In genomic region chr1:93635614-93636543, GRCh38 we compare ENCODE assay signal across 13 cellular contexts. TPM values are rescaled to one million over a fixed set of nuclear protein-coding genes. Genes with fewer than 3 reads are reported as not detected.
DNase-seq lines count a peak whose midpoint lies in the region; ATAC-seq, FAIRE-seq and TF ChIP-seq lines count a peak whose summit lies in the region.
"Had no signal": no experiment of that assay in that cellular context is flagged by ENCODE, and none has a peak within 500 bp of the region (broad histone marks: within the 10 kb centered on the region; RNA-seq: fewer than 3 reads in every experiment).

No MANE protein-coding gene starts in this region.

- no peak for FAIRE-seq in astrocyte (lab: Jason Lieb, UNC)

- ATAC-seq in GM23338 (peak; percentile 96), natural killer cell (no peak), HG03460 (IDR thresholded peaks at IDR 0.05; ENCODE audit: unreplicated experiment) (no peak)

- H3K9me3 ChIP-seq in astrocyte (ENCODE audit: insufficient read depth, low read depth, low read length) (no peaks in the 10 kb centered on the region), hepatocyte (ENCODE audit: low read depth) (no peaks in the 10 kb centered on the region), MG63 (no peaks in the 10 kb centered on the region), ovary (no peaks in the 10 kb centered on the region)
- H3K9me3 ChIP-seq: neutrophil had no signal

- H3K9ac ChIP-seq in astrocyte (ENCODE audit: low read length) = peak overlapping the region; percentile 24

- H3K36me3 ChIP-seq in GM23338 (ENCODE audit: insufficient read depth) (no peaks in the 10 kb centered on the region), astrocyte (ENCODE audit: insufficient read depth, low read length) (peaks cover 36% of the 10 kb centered on the region), hepatocyte (replicated peaks; ENCODE audit: insufficient read depth, low read depth) (no peaks in the 10 kb centered on the region), MG63 (peaks cover 53% of the 10 kb centered on the region), ovary (no peaks in the 10 kb centered on the region)
- H3K36me3 ChIP-seq: neutrophil had no signal

- TF ChIP-seq CTCF in GM23338 (conservative IDR thresholded peaks at IDR 0.05; ENCODE audit: low read depth in 2 of 2) (no peak), astrocyte (IDR thresholded peaks at IDR 0.05; ENCODE audit: insufficient read depth, low read depth, low read length) (no peak), hepatocyte (IDR thresholded peaks at IDR 0.05; ENCODE audit: poor library complexity) (no peak), ovary (IDR thresholded peaks at IDR 0.05) (no peak), natural killer cell (IDR thresholded peaks at IDR 0.05) (no peak)

- H3K79me2 ChIP-seq in GM23338 (replicated peaks; ENCODE audit: insufficient read depth) (no peaks in the 10 kb centered on the region), astrocyte (ENCODE audit: insufficient read depth, low read length) (peaks cover 90% of the 10 kb centered on the region), hepatocyte (peaks cover 11% of the 10 kb centered on the region)

- WGBS in hepatocyte (ENCODE audit: low lambda C conversion rate, missing lambda C conversion rate) = 84% methylated on average over 14 of the region's 14 CpGs
- 78 to 90% (median 84%) methylated on average over 14 of the region's 14 CpGs for WGBS in ovary, 3 donors

- H3K9me3 Mint-ChIP-seq in GM23338 = peaks cover 9% of the 10 kb centered on the region
- H3K9me3 Mint-ChIP-seq in astrocyte (ENCODE audit: unreplicated experiment) = no peaks in the 10 kb centered on the region
- no peaks in the 10 kb centered on the region for H3K9me3 Mint-ChIP-seq in natural killer cell
- H3K9me3 Mint-ChIP-seq: central memory CD8-positive, alpha-beta T cell; HFFc6 had no signal

- H3K9me2 ChIP-seq in GM23338 (ENCODE audit: insufficient read depth) (no peaks in the 10 kb centered on the region), hepatocyte (replicated peaks; ENCODE audit: insufficient read depth) (no peaks in the 10 kb centered on the region)

- TF ChIP-seq POLR2A in ovary (IDR thresholded peaks at IDR 0.05) = no peak

- H3K4me2 ChIP-seq in GM23338 (peak overlapping the region; percentile 29), astrocyte (ENCODE audit: low read length) (peak overlapping the region; percentile 44), hepatocyte (no peak overlapping the region)

- H3K36me3 Mint-ChIP-seq in GM23338 (ENCODE audit: low read depth) = peaks cover 43% of the 10 kb centered on the region
- H3K36me3 Mint-ChIP-seq in astrocyte (ENCODE audit: low read depth, unreplicated experiment) = peaks cover 21% of the 10 kb centered on the region
- H3K36me3 Mint-ChIP-seq in natural killer cell = no peaks in the 10 kb centered on the region

- no peak for TF ChIP-seq EP300 in ovary (IDR thresholded peaks at IDR 0.05)

- H3K4me1 Mint-ChIP-seq in GM23338 (peaks cover 27% of the 10 kb centered on the region), astrocyte (ENCODE audit: low read depth, unreplicated experiment) (peaks cover 10% of the 10 kb centered on the region), natural killer cell (no peaks in the 10 kb centered on the region)
- H3K4me1 Mint-ChIP-seq: central memory CD8-positive, alpha-beta T cell had no signal

- H3K27ac ChIP-seq in GM23338 (ENCODE audit: low read depth) (peak overlapping the region; percentile 96), astrocyte (ENCODE audit: low read depth, low read length) (peak overlapping the region; percentile 31), hepatocyte (peak overlapping the region; percentile 62), ovary (no peak overlapping the region)
- H3K27ac ChIP-seq: neutrophil had no signal

- H3K27ac Mint-ChIP-seq in GM23338 (peak overlapping the region; percentile 96), astrocyte (ENCODE audit: unreplicated experiment) (peak overlapping the region; percentile 53), natural killer cell (no peak overlapping the region)
- H3K27ac Mint-ChIP-seq: HFFc6 had no signal

- 0 out of 2 replicates have a peak, but pooled peaks cover 4% of the 10 kb centered on the region for H3F3A ChIP-seq in GM23338 (replicated peaks; ENCODE audit: low read depth)

- H4K20me1 ChIP-seq in GM23338 (replicated peaks; ENCODE audit: insufficient read depth) (no peaks in the 10 kb centered on the region), astrocyte (ENCODE audit: insufficient read depth, low read length) (peaks cover 54% of the 10 kb centered on the region), hepatocyte (ENCODE audit: insufficient read depth, poor library complexity, severe bottlenecking) (no peaks in the 10 kb centered on the region)

- no peak overlapping the region for H3K4me3 ChIP-seq in GM23338
- H3K4me3 ChIP-seq in astrocyte (ENCODE audit: insufficient read depth, low read depth, low read length) = no peak overlapping the region
- H3K4me3 ChIP-seq in hepatocyte = no peak overlapping the region
- H3K4me3 ChIP-seq in MG63 = no peak overlapping the region
- no peak overlapping the region for H3K4me3 ChIP-seq in ovary

- H3K4me3 Mint-ChIP-seq in GM23338 (peak overlapping the region; percentile 24; the same call in 1 of the 3 replicates), astrocyte (ENCODE audit: unreplicated experiment) (no peak overlapping the region), natural killer cell (no peak overlapping the region)
- H3K4me3 Mint-ChIP-seq: central memory CD8-positive, alpha-beta T cell; HFFc6 had no signal

- H3K27me3 Mint-ChIP-seq in GM23338 (ENCODE audit: insufficient read depth, low read depth, poor library complexity) = peaks cover 9% of the 10 kb centered on the region
- no peaks in the 10 kb centered on the region for H3K27me3 Mint-ChIP-seq in astrocyte (ENCODE audit: low read depth, unreplicated experiment)
- H3K27me3 Mint-ChIP-seq in natural killer cell (ENCODE audit: low read depth in 2 of 2) = no peaks in the 10 kb centered on the region
- H3K27me3 Mint-ChIP-seq: central memory CD8-positive, alpha-beta T cell had no signal

- no peaks in the 10 kb centered on the region for H3K27me3 ChIP-seq in GM23338 (ENCODE audit: insufficient read depth)
- H3K27me3 ChIP-seq in astrocyte (ENCODE audit: insufficient read depth, low read length) = no peaks in the 10 kb centered on the region
- H3K27me3 ChIP-seq in hepatocyte = no peaks in the 10 kb centered on the region
- H3K27me3 ChIP-seq in MG63 = no peaks in the 10 kb centered on the region
- no peaks in the 10 kb centered on the region for H3K27me3 ChIP-seq in ovary
- H3K27me3 ChIP-seq: neutrophil had no signal

- H2AFZ ChIP-seq in GM23338 (no peak overlapping the region), astrocyte (ENCODE audit: low read depth, low read length) (no peak overlapping the region), hepatocyte (no peak overlapping the region)

- intact Hi-C loops in ovary (cut with DNase I) (no loop called here), natural killer cell (cut with micrococcal nuclease) (no loop called here)

- DNase-seq in GM23338 (ENCODE audit: low spot score) (peak; percentile 92), astrocyte (ENCODE audit: low read depth) (no peak), hepatocyte (ENCODE audit: low spot score) (no peak), nucleus accumbens (lab: John Stamatoyannopoulos, UW) (peak in 42 of 56 donors; percentile 8 to 79 (median 40)), MG63 (no peak), ovary (no peak), natural killer cell (no peak)
- DNase-seq: HFFc6, NCI-H1105 treated with DMSO at 0.1 percent for 48 hours, T-helper 9 cell had no signal

- H3K4me1 ChIP-seq in GM23338 (ENCODE audit: insufficient read depth) = peaks cover 17% of the 10 kb centered on the region
- peaks cover 13% of the 10 kb centered on the region for H3K4me1 ChIP-seq in astrocyte (ENCODE audit: insufficient read depth, low read length)
- H3K4me1 ChIP-seq in hepatocyte (ENCODE audit: insufficient read depth) = peaks cover 7% of the 10 kb centered on the region
- no peaks in the 10 kb centered on the region for H3K4me1 ChIP-seq in ovary (ENCODE audit: insufficient read depth)

TF ChIP-seq in GM23338, 12 proteins besides CTCF, POLR2A, EP300 and RAD21 (continues in another document):
- TF ChIP-seq ZNF114 (CRISPR knock-in tag; IDR thresholded peaks at IDR 0.05) (peak; percentile 57; the same call in 1 of the 2 replicates), STAT1 (IDR thresholded peaks at IDR 0.05; ENCODE audit: unreplicated experiment) (no peak), ZNF331 (CRISPR knock-in tag; IDR thresholded peaks at IDR 0.05; ENCODE audit: low read depth) (no peak)

RNA-seq across cellular contexts. Expression of gene BCAR3, which starts 45.8 kb away (rescaled TPM):
- total RNA-seq in GM23338 (2014; rRNA removed; shearing (Covaris generic)) = 9.7 and 10.5 TPM in 2 replicates
- polyA plus RNA-seq in GM23338 (2016; fragmentation: Nextera tagmentation; extraction: Ambion mirVana) = 5.4 and 5.5 TPM in 2 replicates
- total RNA-seq in astrocyte = 30.0 and 31.1 TPM in 2 replicates
- total RNA-seq in hepatocyte = 20.4 and 22.6 TPM in 2 replicates
- 22.5 and 23.7 TPM in 2 replicates for polyA plus RNA-seq in hepatocyte
- 21.2 and 26.0 TPM in 2 replicates for total RNA-seq in MG63 (2014; rRNA removed; shearing (Covaris generic); ENCODE audit: low replicate concordance)
- 10 to 100 TPM; 13.8 to 30.8 (median 17.5) TPM for total RNA-seq in ovary
- 10 to 100 TPM; 14.7 to 23.0 TPM for polyA plus RNA-seq in ovary
- 1 to 10 TPM in 2 of 3 donors, under 1 TPM in 1; 0.52 to 6.5 (median 2.4) TPM for total RNA-seq in natural killer cell

Comparison
In these comparisons a context has a peak if more than half of its experiments do, and no peak if none do; other contexts are left out.
1. DNase-seq: peak in GM23338 (single experiment) and nucleus accumbens (42 of 56); none in astrocyte (single experiment), hepatocyte (single experiment), MG63 (single experiment), ovary (0 of 5) and natural killer cell (single experiment).
2. H3K27ac ChIP-seq: peak in GM23338 (single experiment), astrocyte (single experiment) and hepatocyte (single experiment); none in ovary (0 of 2).
3. H3K27ac Mint-ChIP-seq: peak in GM23338 (single experiment) and astrocyte (single experiment); none in natural killer cell (0 of 2).